Comparison of ENCODE assay signal across 18 cellular contexts in the genomic region with DNA sequence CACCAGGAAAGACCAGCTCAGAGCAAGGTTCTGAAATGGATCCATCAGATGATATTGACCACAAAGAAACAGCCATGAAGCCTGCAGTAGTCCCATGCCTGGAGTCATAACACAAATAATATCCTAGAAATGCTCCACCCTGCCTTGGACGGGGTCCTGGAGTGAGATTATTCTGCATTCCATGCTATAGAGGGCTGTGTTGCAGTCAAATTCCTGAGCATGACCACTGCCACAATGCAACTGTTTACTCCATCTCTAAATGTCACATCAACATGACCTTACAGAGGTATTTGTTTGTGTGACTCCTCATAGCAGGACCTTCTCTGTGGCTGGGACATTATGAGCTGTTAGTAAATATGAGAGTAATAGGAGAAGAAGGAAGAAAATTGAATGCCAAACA.
DNase-seq lines count a peak whose midpoint lies in the region; ATAC-seq and TF ChIP-seq lines count a peak whose summit lies in the region.
"Had no signal": no experiment of that assay in that cellular context is flagged by ENCODE, and none has a peak within 500 bp of the region (broad histone marks: within the 10 kb centered on the region; RNA-seq: fewer than 3 reads in every experiment).

No MANE protein-coding gene starts in this region.

- H3K18ac ChIP-seq in neuronal stem cell (ENCODE audit: low read length), result no peak overlapping the region

- no peaks in the 10 kb centered on the region for H3K79me2 ChIP-seq in GM23248 (ENCODE audit: insufficient read depth)

- no peak for ATAC-seq in RWPE2 (ENCODE audit: low read depth)
- ATAC-seq in sciatic nerve, result peak; percentile 32
- ATAC-seq in activated T-cell treated with anti-CD3 and anti-CD28 coated beads, Interleukin-2, amount 50 U/mL, for 72 hours (replicated peaks in 1 of 2), result no peak
- ATAC-seq: lower lobe of right lung had no signal

- H2BK15ac ChIP-seq in neuronal stem cell (ENCODE audit: low read length), result no peak overlapping the region

- no peaks in the 10 kb centered on the region for H3K36me3 Mint-ChIP-seq in activated T-cell treated with anti-CD3 and anti-CD28 coated beads, Interleukin-2, amount 50 U/mL, for 72 hours (ENCODE audit: insufficient read depth in 2 of 2)

- H2AK5ac ChIP-seq in neuronal stem cell (ENCODE audit: low read depth, low read length), result no peak overlapping the region

- DNase-seq in GM23248, result peak; percentile 62
- DNase-seq in RWPE2 (ENCODE audit: low spot score), result no peak
- peak; percentile 66 for DNase-seq in fibroblast of peridontal ligament (ENCODE audit: extremely low read depth)
- DNase-seq in sciatic nerve (ENCODE audit: low spot score), result no peak
- no peak for DNase-seq in NCI-H1105 (lab: John Stamatoyannopoulos, UW)
- no peak for DNase-seq in NCI-H69 (lab: John Stamatoyannopoulos, UW)
- DNase-seq in neuronal stem cell (ENCODE audit: low spot score), result no peak
- DNase-seq in activated T-cell treated with anti-CD3 and anti-CD28 coated beads, Interleukin-2, amount 50 U/mL, for 72 hours, result no peak
- DNase-seq: activated CD4-positive, alpha-beta T cell treated with anti-CD3 and anti-CD28 coated beads, Interleukin-2, amount 10 ng/mL, durations not matched to agents 24 days and 14 days; activated T-cell treated with anti-CD3 and anti-CD28 coated beads, Interleukin-2, amount 50 U/mL, for 48 hours; aorta; hippocampal formation; lower lobe of right lung; NCI-H2227 treated with DMSO at 0.1 percent for 48 hours; Peyer's patch; T-helper 2 cell had no signal

- peak overlapping the region; percentile 42; the same call in 1 of the 2 replicates for H3K4me3 ChIP-seq in GM23248
- H3K4me3 ChIP-seq in RWPE2 (ENCODE audit: severe bottlenecking), result no peak overlapping the region
- H3K4me3 ChIP-seq in neuronal stem cell (ENCODE audit: low read length in 2 of 2), result no peak overlapping the region
- H3K4me3 ChIP-seq: lower lobe of right lung, Peyer's patch had no signal

- TF ChIP-seq CTCF in RWPE2 (IDR thresholded peaks at IDR 0.05; ENCODE audit: poor library complexity, severe bottlenecking), result peak; percentile 9

- H3K23ac ChIP-seq in neuronal stem cell (ENCODE audit: low read depth, low read length, poor library complexity), result no peak overlapping the region

- intact Hi-C loops in sciatic nerve (cut with DNase I), result no loop called here

- H3K27ac ChIP-seq in GM23248 (peak overlapping the region; percentile 53), RWPE2 (ENCODE audit: poor library complexity, severe bottlenecking) (no peak overlapping the region), neuronal stem cell (replicated peaks; ENCODE audit: low read length) (no peak overlapping the region)
- H3K27ac ChIP-seq: lower lobe of right lung, neutrophil had no signal

- no peak overlapping the region for H3K14ac ChIP-seq in neuronal stem cell (ENCODE audit: low read length)

- H3K9me3 ChIP-seq in GM23248 (ENCODE audit: low read depth) (no peaks in the 10 kb centered on the region), RWPE2 (ENCODE audit: severe bottlenecking) (no peaks in the 10 kb centered on the region), neuronal stem cell (replicated peaks in 1 of 2; ENCODE audit: control insufficient read depth in 2 of 2, insufficient read depth in 1 of 2, low read depth in 1 of 2, low read length in 2 of 2) (no peaks in the 10 kb centered on the region)
- H3K9me3 ChIP-seq: Caco-2, lower lobe of right lung, neutrophil, Peyer's patch had no signal

- no peak overlapping the region for H3K4ac ChIP-seq in neuronal stem cell (ENCODE audit: low read length)

- no peaks in the 10 kb centered on the region for H4K20me1 ChIP-seq in GM23248 (ENCODE audit: insufficient read depth)

- H3K79me1 ChIP-seq in neuronal stem cell (ENCODE audit: low read depth, low read length), result no peaks in the 10 kb centered on the region

- no peaks in the 10 kb centered on the region for H3K27me3 Mint-ChIP-seq in activated T-cell treated with anti-CD3 and anti-CD28 coated beads, Interleukin-2, amount 50 U/mL, for 72 hours (ENCODE audit: low read depth)
- H3K27me3 Mint-ChIP-seq: activated CD4-positive, alpha-beta T cell treated with anti-CD3 and anti-CD28 coated beads, Interleukin-2, amount 10 ng/mL, durations not matched to agents 24 days and 14 days had no signal

- H2BK12ac ChIP-seq in neuronal stem cell (ENCODE audit: low read length), result no peak overlapping the region

- H3K27ac Mint-ChIP-seq in activated T-cell treated with anti-CD3 and anti-CD28 coated beads, Interleukin-2, amount 50 U/mL, for 72 hours, result no peak overlapping the region
- H3K27ac Mint-ChIP-seq: activated CD4-positive, alpha-beta T cell treated with anti-CD3 and anti-CD28 coated beads, Interleukin-2, amount 10 ng/mL, durations not matched to agents 24 days and 14 days had no signal

- H3K27me3 ChIP-seq in GM23248 (replicated peaks; ENCODE audit: insufficient read depth) (no peaks in the 10 kb centered on the region), RWPE2 (ENCODE audit: insufficient read depth, poor library complexity, severe bottlenecking) (no peaks in the 10 kb centered on the region), neuronal stem cell (ENCODE audit: control insufficient read depth in 3 of 3, insufficient read depth in 3 of 3, low read depth in 1 of 3, low read length in 3 of 3) (no peaks in the 10 kb centered on the region)
- H3K27me3 ChIP-seq: neutrophil, Peyer's patch had no signal

- peaks cover 37% of the 10 kb centered on the region for H3K4me1 ChIP-seq in GM23248 (ENCODE audit: insufficient read depth)
- H3K4me1 ChIP-seq in RWPE2 (ENCODE audit: insufficient read depth, poor library complexity, severe bottlenecking), result peaks cover 14% of the 10 kb centered on the region
- peaks cover 0 to 2% of the 10 kb centered on the region in 2 donors for H3K4me1 ChIP-seq in neuronal stem cell (ENCODE audit: control insufficient read depth in 2 of 2, insufficient read depth in 1 of 2, low read depth in 1 of 2, low read length in 2 of 2)
- H3K4me1 ChIP-seq: lower lobe of right lung, Peyer's patch had no signal

- WGBS in GM23248 (ENCODE audit: low coverage in 1 of 2, low lambda C conversion rate in 2 of 2, missing lambda C conversion rate in 2 of 2), 2 experiments, result 15 to 24% methylated on average over 1 of the region's 1 CpG
- no CpG with 5 or more reads among the region's 1 CpG for WGBS in neuronal stem cell (ENCODE audit: extremely low coverage in 2 of 2, insufficient read length in 2 of 2, insufficient replicate concordance in 1 of 2), 2 donors

- no peak overlapping the region for H4K8ac ChIP-seq in neuronal stem cell (ENCODE audit: low read depth, low read length)

- no peak overlapping the region for H2BK120ac ChIP-seq in neuronal stem cell (ENCODE audit: low read depth, low read length)

- no peaks in the 10 kb centered on the region for H3K4me1 Mint-ChIP-seq in activated T-cell treated with anti-CD3 and anti-CD28 coated beads, Interleukin-2, amount 50 U/mL, for 72 hours (ENCODE audit: low read depth)
- H3K4me1 Mint-ChIP-seq: activated CD4-positive, alpha-beta T cell treated with anti-CD3 and anti-CD28 coated beads, Interleukin-2, amount 10 ng/mL, durations not matched to agents 24 days and 14 days had no signal

- no peak overlapping the region; the same call in 1 of the 2 replicates for H3K9ac ChIP-seq in GM23248
- no peak overlapping the region for H3K9ac ChIP-seq in neuronal stem cell (ENCODE audit: low read depth, low read length, poor library complexity)

- H3K9me2 ChIP-seq in GM23248 (ENCODE audit: insufficient read depth), result no peaks in the 10 kb centered on the region

- no peaks in the 10 kb centered on the region for H3K36me3 ChIP-seq in GM23248 (ENCODE audit: low read depth)
- H3K36me3 ChIP-seq in RWPE2 (ENCODE audit: low read depth), result no peaks in the 10 kb centered on the region
- no peaks in the 10 kb centered on the region for H3K36me3 ChIP-seq in neuronal stem cell (replicated peaks in 1 of 2; ENCODE audit: control insufficient read depth in 2 of 2, insufficient read depth in 2 of 2, low read length in 2 of 2)
- H3K36me3 ChIP-seq: lower lobe of right lung, neutrophil, Peyer's patch had no signal

- H3K4me2 ChIP-seq in GM23248 (ENCODE audit: unreplicated experiment), result peak overlapping the region; percentile 53
- no peak overlapping the region for H3K4me2 ChIP-seq in neuronal stem cell (ENCODE audit: insufficient read depth, low read length, poor library complexity, severe bottlenecking)

- H2AFZ ChIP-seq in GM23248, result peak overlapping the region; percentile 51; the same call in 1 of the 2 replicates
- no peak overlapping the region for H2AFZ ChIP-seq in neuronal stem cell (ENCODE audit: low read length)

- H3K9me3 Mint-ChIP-seq in activated T-cell treated with anti-CD3 and anti-CD28 coated beads, Interleukin-2, amount 50 U/mL, for 72 hours, result no peaks in the 10 kb centered on the region
- H3K9me3 Mint-ChIP-seq: activated CD4-positive, alpha-beta T cell treated with anti-CD3 and anti-CD28 coated beads, Interleukin-2, amount 10 ng/mL, durations not matched to agents 24 days and 14 days had no signal

- H3F3A ChIP-seq in GM23248 (ENCODE audit: insufficient read depth), result peaks cover 28% of the 10 kb centered on the region

- H3K4me3 Mint-ChIP-seq in activated T-cell treated with anti-CD3 and anti-CD28 coated beads, Interleukin-2, amount 50 U/mL, for 72 hours, result no peak overlapping the region
- H3K4me3 Mint-ChIP-seq: activated CD4-positive, alpha-beta T cell treated with anti-CD3 and anti-CD28 coated beads, Interleukin-2, amount 10 ng/mL, durations not matched to agents 24 days and 14 days had no signal

- in situ Hi-C loops in GM23248 (cut with MboI), result no loop called here

- no peak overlapping the region for H2BK5ac ChIP-seq in neuronal stem cell (ENCODE audit: low read length)

- no peak overlapping the region for H4K91ac ChIP-seq in neuronal stem cell (ENCODE audit: low read depth, low read length, poor library complexity)

Comparison
In these comparisons a context has a peak if more than half of its experiments do, and no peak if none do; other contexts are left out.
1. DNase-seq: peak in GM23248 (single experiment) and fibroblast of peridontal ligament (single experiment); none in RWPE2 (single experiment), sciatic nerve (single experiment), NCI-H1105 (single experiment), NCI-H69 (single experiment), neuronal stem cell (single experiment) and activated T-cell treated with anti-CD3 and anti-CD28 coated beads, Interleukin-2, amount 50 U/mL, for 72 hours (0 of 2).